Comparison of ENCODE assay signal across 8 cellular contexts in genomic region chr3:138068579-138069174, GRCh38. TPM values are rescaled to one million over a fixed set of nuclear protein-coding genes. Genes with fewer than 3 reads are reported as not detected.
DNase-seq lines count a peak whose midpoint lies in the region; ATAC-seq and TF ChIP-seq lines count a peak whose summit lies in the region.

No MANE protein-coding gene starts in this region.

- H3K4me3 Mint-ChIP-seq in brain: no peak overlapping the region

- peak; percentile 63 for DNase-seq in A172 (ENCODE audit: low spot score)
- DNase-seq in GM13977 (ENCODE audit: low spot score): peak; percentile 84
- DNase-seq in NCI-H1694 (lab: John Stamatoyannopoulos, UW): peak; percentile 75
- peak; percentile 70 for DNase-seq in UCSD-AML1 (lab: John Stamatoyannopoulos, UW; ENCODE audit: unreplicated experiment)
- DNase-seq in iPS-NIHi11 (ENCODE audit: low spot score): peak; percentile 92
- DNase-seq in stimulated activated CD4-positive, alpha-beta T cell treated with anti-CD3 and anti-CD28 coated beads, Interleukin-15, amount 100 ng/mL, for 24 hours: peak; percentile 88

- TF ChIP-seq CTCF in GM13977 (IDR thresholded peaks at IDR 0.05; ENCODE audit: extremely low read depth, insufficient read depth, missing control alignments) (peak; percentile 99), brain (conservative IDR thresholded peaks at IDR 0.05) (peak; percentile 95 to 98)

- peak overlapping the region in 3 of 5 experiments; percentile 4 to 63 (median 11) for H3K27ac Mint-ChIP-seq in brain

- ATAC-seq in HG02852 (IDR thresholded peaks at IDR 0.05; ENCODE audit: unreplicated experiment): peak; percentile 71

- in situ Hi-C loops in GM13977 (cut with MboI; ENCODE audit: low pct_unique_long_range_greater_than_20kb, low sequenced_read_pairs, unreplicated experiment): loop anchor here (25.0 kb wide), 1 partner anchor 844 kb away; no protein-coding TSS in a partner anchor

- peaks cover 27% of the 10 kb centered on the region for H3K36me3 Mint-ChIP-seq in brain

- no peaks in the 10 kb centered on the region for H3K4me1 Mint-ChIP-seq in brain

- H3K27me3 Mint-ChIP-seq in brain: no peaks in the 10 kb centered on the region

- peaks cover 0 to 6% (median 2%) of the 10 kb centered on the region in 5 experiments for H3K9me3 Mint-ChIP-seq in brain

RNA-seq across cellular contexts. Expression of gene DZIP1L, which starts 46.7 kb away (rescaled TPM):
- total RNA-seq in A172 (2014; rRNA removed; shearing (Covaris generic)): 10.7 and 14.4 TPM in 2 replicates
- polyA plus RNA-seq in brain (ENCODE audit: insufficient read depth, low read depth, low replicate concordance): 1.4 TPM

RNA-seq across cellular contexts. Expression of gene CLDN18, which starts 58.7 kb away (rescaled TPM):
- total RNA-seq in A172 (2014; rRNA removed; shearing (Covaris generic)): 0.07 and 0.26 TPM in 2 replicates
- polyA plus RNA-seq in brain (ENCODE audit: insufficient read depth, low read depth, low replicate concordance): not detected

Comparison
In these comparisons a context has a peak if more than half of its experiments do, and no peak if none do; other contexts are left out.
1. Peak in every context shown above with its lines: DNase-seq and ATAC-seq.